8 cellular contexts compared by ENCODE assay signal in the genomic region with DNA sequence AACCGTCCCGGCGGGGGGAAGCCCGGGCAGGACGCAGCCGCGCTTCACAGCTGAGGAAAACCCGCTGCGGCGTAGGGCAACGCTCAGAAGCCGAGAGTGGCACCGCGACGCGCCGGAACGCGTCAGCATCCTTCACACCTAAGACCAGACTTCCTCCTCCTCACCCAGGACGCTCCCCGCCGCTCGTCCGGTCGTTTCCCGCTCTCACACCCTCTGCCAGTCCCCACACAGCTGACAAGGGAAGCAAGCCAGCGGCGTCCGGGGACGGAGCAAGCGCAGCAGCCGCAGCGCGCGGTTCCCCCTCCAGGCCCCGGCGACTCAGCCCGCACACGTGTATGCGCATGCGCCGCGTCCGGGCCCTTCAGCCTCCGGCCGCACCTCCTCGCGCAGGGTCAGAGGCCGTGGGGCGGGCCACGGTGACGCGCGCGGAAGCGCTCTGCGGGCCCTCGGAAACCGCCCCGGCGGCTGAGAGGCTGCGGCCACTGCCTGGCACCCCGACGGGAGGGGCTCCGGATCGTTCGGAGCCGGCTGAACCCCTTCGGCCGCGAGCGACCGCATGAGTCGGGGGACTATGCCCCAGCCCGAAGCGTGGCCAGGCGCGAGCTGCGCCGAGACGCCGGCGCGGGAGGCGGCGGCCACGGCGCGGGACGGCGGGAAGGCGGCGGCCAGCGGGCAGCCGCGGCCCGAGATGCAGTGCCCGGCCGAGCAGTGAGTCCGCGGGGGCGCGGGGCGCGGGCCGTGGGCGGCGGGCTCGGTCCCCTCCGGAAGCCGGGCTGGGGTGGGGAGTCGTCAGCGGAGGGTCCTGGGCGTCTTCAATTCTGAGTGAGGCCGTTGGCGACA. TPM values are rescaled to one million over a fixed set of nuclear protein-coding genes. Genes with fewer than 3 reads are reported as not detected.
DNase-seq lines count a peak whose midpoint lies in the region; ATAC-seq and TF ChIP-seq lines count a peak whose summit lies in the region.

Gene OTULIN (plus strand): TSS at position 449 of the 840 bp plus-strand sequence. CDS start 108 bp downstream, at position 557.

- H3K4me3 ChIP-seq in effector memory CD4-positive, alpha-beta T cell (ENCODE audit: insufficient read depth, low read depth, low read length, poor library complexity, severe bottlenecking) = peak within 1 kb of the TSS; percentile 67

- CTCF ChIA-PET in CD4-positive, alpha-beta T cell (lab: Charles Lee) = interaction anchor here (1.4 to 1.6 kb wide), 3 partner anchors 16 to 206 kb away, joined by 3 to 6 read pairs (median 4); no protein-coding TSS in a partner anchor

- H3K9me3 ChIP-seq in CD4-positive, alpha-beta T cell (ENCODE audit: control insufficient read depth, low read length) = no peaks in the 10 kb centered on the region
- H3K9me3 ChIP-seq in effector memory CD4-positive, alpha-beta T cell (ENCODE audit: control insufficient read depth, low read length) = no peaks in the 10 kb centered on the region

- H3K27me3 Mint-ChIP-seq in CD4-positive, alpha-beta T cell = no peaks in the 10 kb centered on the region
- no peaks in the 10 kb centered on the region for H3K27me3 Mint-ChIP-seq in memory B cell

- intact Hi-C loops in CD4-positive, alpha-beta T cell (cut with DNase I, micrococcal nuclease) = loop anchor here (5.0 to 10.0 kb wide), 3 partner anchors 43 to 520 kb away; partner anchors contain the start of genes OTULINL (in 1 of the 2) and TRIO (in 1 of the 2)

- no peaks in the 10 kb centered on the region for H3K36me3 ChIP-seq in effector memory CD4-positive, alpha-beta T cell (ENCODE audit: control insufficient read depth, insufficient read depth, low read length)

- peaks cover 37% of the 10 kb centered on the region for H3K4me1 ChIP-seq in effector memory CD4-positive, alpha-beta T cell (ENCODE audit: control insufficient read depth, insufficient read depth, low read length, poor library complexity, severe bottlenecking)

- H3K4me1 Mint-ChIP-seq in CD4-positive, alpha-beta T cell (ENCODE audit: low read depth) = peaks cover 77% of the 10 kb centered on the region
- peaks cover 49% of the 10 kb centered on the region for H3K4me1 Mint-ChIP-seq in memory B cell

- H3K27me3 ChIP-seq in CD4-positive, alpha-beta T cell (ENCODE audit: control insufficient read depth, insufficient read depth, low read length) = no peaks in the 10 kb centered on the region
- no peaks in the 10 kb centered on the region for H3K27me3 ChIP-seq in effector memory CD4-positive, alpha-beta T cell (replicated peaks; ENCODE audit: control insufficient read depth, insufficient read depth, low read length, poor library complexity, severe bottlenecking)

- peak; percentile 73 for ATAC-seq in CD4-positive, alpha-beta T cell (ENCODE audit: poor library complexity)
- ATAC-seq in GM19438 (IDR thresholded peaks at IDR 0.05; ENCODE audit: low read depth, unreplicated experiment) (peak; percentile 57), HG03571 (IDR thresholded peaks at IDR 0.05; ENCODE audit: unreplicated experiment) (peak; percentile 61), memory B cell (ENCODE audit: low read depth) (peak; percentile 72)

- TF ChIP-seq CTCF in CD4-positive, alpha-beta T cell (IDR thresholded peaks at IDR 0.05) = no peak

- DNase-seq in CD4-positive, alpha-beta T cell = peak; percentile 62 to 85 (median 74)
- DNase-seq in NCI-H82 treated with DMSO at 0.1 percent for 48 hours (lab: John Stamatoyannopoulos, UW; ENCODE audit: unreplicated experiment) = peak; percentile 63
- peak; percentile 95 for DNase-seq in activated CD8-positive, alpha-beta memory T cell treated with anti-CD3 and anti-CD28 coated beads for 24 hours
- peak; percentile 78 to 84 (median 79) for DNase-seq in effector memory CD4-positive, alpha-beta T cell
- peak; percentile 77 to 80 for DNase-seq in memory B cell (ENCODE audit: low spot score in 2 of 2)
- DNase-seq in stimulated activated CD8-positive, alpha-beta memory T cell treated with anti-CD3 and anti-CD28 coated beads, Interleukin-12 subunit alpha, Interleukin-12 subunit beta, amount 100 ng/mL, for 24 hours (ENCODE audit: extremely low read depth) = peak; percentile 78

- no peaks in the 10 kb centered on the region for H3K9me3 Mint-ChIP-seq in CD4-positive, alpha-beta T cell
- H3K9me3 Mint-ChIP-seq in memory B cell = no peaks in the 10 kb centered on the region

- H3K4me3 Mint-ChIP-seq in CD4-positive, alpha-beta T cell = peak within 1 kb of the TSS; percentile 90
- H3K4me3 Mint-ChIP-seq in memory B cell = peak within 1 kb of the TSS; percentile 97

- peak within 1 kb of the TSS; percentile 77 for H3K27ac ChIP-seq in CD4-positive, alpha-beta T cell (ENCODE audit: low read depth, low read length)
- H3K27ac ChIP-seq in effector memory CD4-positive, alpha-beta T cell (ENCODE audit: insufficient read depth, low read length, poor library complexity, severe bottlenecking) = peak within 1 kb of the TSS; percentile 85

- H3K27ac Mint-ChIP-seq in CD4-positive, alpha-beta T cell = peak within 1 kb of the TSS; percentile 90
- peak within 1 kb of the TSS; percentile 96 for H3K27ac Mint-ChIP-seq in memory B cell

- H3K36me3 Mint-ChIP-seq in CD4-positive, alpha-beta T cell (ENCODE audit: low read depth) = peaks cover 25% of the 10 kb centered on the region
- peaks cover 3% of the 10 kb centered on the region for H3K36me3 Mint-ChIP-seq in memory B cell

- POLR2A ChIA-PET in CD4-positive, alpha-beta T cell (lab: Charles Lee) = interaction anchor here (0.6 to 1.1 kb wide), 3 partner anchors 8 to 328 kb away, joined by 3 read pairs; no protein-coding TSS in a partner anchor

RNA-seq across cellular contexts. Expression of gene OTULIN, which starts in this region (rescaled TPM):
- 10 to 100 TPM; 69.4 to 77.0 TPM for total RNA-seq in CD4-positive, alpha-beta T cell

Comparison
In these comparisons a context has a peak if more than half of its experiments do, and no peak if none do; other contexts are left out.
1. Peak in every context shown above with its lines: DNase-seq, ATAC-seq, H3K4me3 ChIP-seq and H3K27ac ChIP-seq.